24 cellular contexts compared by ENCODE assay signal in the genomic region with DNA sequence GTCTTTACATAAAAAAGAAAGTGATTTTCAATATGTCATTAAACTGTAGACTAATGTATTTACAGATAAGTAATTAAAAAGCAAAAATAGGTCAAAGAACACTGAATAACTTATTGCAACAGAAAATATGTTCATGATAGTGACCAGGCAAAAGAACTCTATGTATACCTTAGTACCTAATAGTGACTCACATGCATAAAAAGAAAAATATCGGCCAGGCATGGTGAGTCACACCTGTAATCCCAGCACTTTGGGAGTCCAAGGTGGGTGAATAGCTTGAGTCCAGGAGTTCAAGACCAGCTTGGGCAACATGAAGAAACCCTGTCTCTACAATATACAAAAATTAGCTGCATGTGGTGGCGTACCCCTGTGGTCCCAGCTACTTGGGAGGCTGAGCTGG. TPM values are rescaled to one million over a fixed set of nuclear protein-coding genes. Genes with fewer than 3 reads are reported as not detected.
"Had no signal": no experiment of that assay in that cellular context is flagged by ENCODE, and none has a peak within 500 bp of the region (broad histone marks: within the 10 kb centered on the region; RNA-seq: fewer than 3 reads in every experiment).

No MANE protein-coding gene starts in this region.

- H3K9me3 Mint-ChIP-seq: effector memory CD8-positive, alpha-beta T cell; naive thymus-derived CD8-positive, alpha-beta T cell; nephron progenitor cell; stimulated activated naive CD8-positive, alpha-beta T cell treated with anti-CD3 and anti-CD28 coated beads, Interleukin-15, Interleukin-2, amounts not matched to agents 100 ng/mL and 50 ng/mL, for 24 hours had no signal

- H3K79me2 ChIP-seq: hepatocyte had no signal

- H3K27me3 Mint-ChIP-seq: stimulated activated naive B cell treated with anti-CD40 and anti-IgM and Interleukin-4, amounts not matched to agents 10 μg/mL and 1 μg/mL and 100 μg/mL, for 72 hours; stimulated activated naive CD8-positive, alpha-beta T cell treated with anti-CD3 and anti-CD28 coated beads, Interleukin-15, Interleukin-2, amounts not matched to agents 100 ng/mL and 50 ng/mL, for 24 hours had no signal

- H3K4me2 ChIP-seq: hepatocyte had no signal

- H3K4me1 Mint-ChIP-seq: naive thymus-derived CD8-positive, alpha-beta T cell; nephron progenitor cell; stimulated activated naive B cell treated with anti-CD40 and anti-IgM and Interleukin-4, amounts not matched to agents 10 μg/mL and 1 μg/mL and 100 μg/mL, for 72 hours had no signal

- DNase-seq: cortex of kidney; effector memory CD8-positive, alpha-beta T cell; foreskin fibroblast; heart left ventricle; kidney; left cardiac atrium; left lung; naive thymus-derived CD8-positive, alpha-beta T cell; nephron progenitor cell; nucleus accumbens; ovary; posterior cingulate gyrus; psoas muscle; right cardiac atrium; sigmoid colon; spleen; stimulated activated naive B cell treated with anti-CD40 and anti-IgM and Interleukin-4, amounts not matched to agents 10 μg/mL and 1 μg/mL and 100 μg/mL, for 72 hours; upper lobe of right lung; uterus had no signal

- H3K36me3 ChIP-seq: gastroesophageal sphincter, heart left ventricle, left lung, ovary, sigmoid colon, spleen, thoracic aorta, tibial nerve, upper lobe of right lung, uterus had no signal

- H2AFZ ChIP-seq: hepatocyte had no signal

- H3K27ac ChIP-seq: gastroesophageal sphincter, heart left ventricle, hepatocyte, left lung, ovary, psoas muscle, sigmoid colon, spleen, thoracic aorta, tibial nerve, upper lobe of right lung, uterus had no signal

- H3K27me3 ChIP-seq: gastroesophageal sphincter, hepatocyte, left lung, ovary, sigmoid colon, spleen, tibial nerve, upper lobe of right lung, uterus had no signal

- ATAC-seq: effector memory CD8-positive, alpha-beta T cell; gastroesophageal sphincter; heart left ventricle; left cardiac atrium; left lung; naive thymus-derived CD8-positive, alpha-beta T cell; psoas muscle; right cardiac atrium; stimulated activated naive B cell treated with anti-CD40 and anti-IgM and Interleukin-4, amounts not matched to agents 10 μg/mL and 1 μg/mL and 100 μg/mL, for 72 hours; upper lobe of right lung had no signal

- H3K4me3 Mint-ChIP-seq: effector memory CD8-positive, alpha-beta T cell; naive thymus-derived CD8-positive, alpha-beta T cell; nephron progenitor cell; stimulated activated naive B cell treated with anti-CD40 and anti-IgM and Interleukin-4, amounts not matched to agents 10 μg/mL and 1 μg/mL and 100 μg/mL, for 72 hours; stimulated activated naive CD8-positive, alpha-beta T cell treated with anti-CD3 and anti-CD28 coated beads, Interleukin-15, Interleukin-2, amounts not matched to agents 100 ng/mL and 50 ng/mL, for 24 hours had no signal

- H3K36me3 Mint-ChIP-seq: naive thymus-derived CD8-positive, alpha-beta T cell; stimulated activated naive B cell treated with anti-CD40 and anti-IgM and Interleukin-4, amounts not matched to agents 10 μg/mL and 1 μg/mL and 100 μg/mL, for 72 hours had no signal

- H3K9me3 ChIP-seq: gastroesophageal sphincter, heart left ventricle, left lung, ovary, psoas muscle, sigmoid colon, spleen, thoracic aorta, tibial nerve, upper lobe of right lung, uterus had no signal

- H3K27ac Mint-ChIP-seq: effector memory CD8-positive, alpha-beta T cell; naive thymus-derived CD8-positive, alpha-beta T cell; nephron progenitor cell; stimulated activated naive B cell treated with anti-CD40 and anti-IgM and Interleukin-4, amounts not matched to agents 10 μg/mL and 1 μg/mL and 100 μg/mL, for 72 hours; stimulated activated naive CD8-positive, alpha-beta T cell treated with anti-CD3 and anti-CD28 coated beads, Interleukin-15, Interleukin-2, amounts not matched to agents 100 ng/mL and 50 ng/mL, for 24 hours had no signal

- H3K4me1 ChIP-seq: gastroesophageal sphincter, heart left ventricle, left lung, psoas muscle, sigmoid colon, spleen, upper lobe of right lung, uterus had no signal

- H3K4me3 ChIP-seq: gastroesophageal sphincter, heart left ventricle, hepatocyte, left lung, ovary, psoas muscle, sigmoid colon, spleen, thoracic aorta, tibial nerve, upper lobe of right lung, uterus had no signal

RNA-seq across cellular contexts. Expression of a gene that starts 33.0 kb away (rescaled TPM):
- total RNA-seq: naive thymus-derived CD8-positive, alpha-beta T cell had no signal
- polyA plus RNA-seq: naive thymus-derived CD8-positive, alpha-beta T cell had no signal
